ENCODE assay signal across 17 cellular contexts in genomic region chr7:85765698-85766298, GRCh38.
"Had no signal": no experiment of that assay in that cellular context is flagged by ENCODE, and none has a peak within 500 bp of the region (broad histone marks: within the 10 kb centered on the region; RNA-seq: fewer than 3 reads in every experiment).

No MANE protein-coding gene starts in this region.

- H3K27me3 ChIP-seq: body of pancreas, sigmoid colon, testis had no signal

- H3K4me3 Mint-ChIP-seq: central memory CD8-positive, alpha-beta T cell; dendritic cell treated with granulocyte-macrophage colony-stimulating factor and Interleukin-4, amounts not matched to agents 40 ng/mL and 50 ng/mL, for 4 days; naive thymus-derived CD8-positive, alpha-beta T cell; stimulated activated naive CD8-positive, alpha-beta T cell treated with anti-CD3 and anti-CD28 coated beads, Interleukin-15, amount 100 ng/mL, for 72 hours had no signal

- DNase-seq: activated CD4-positive, alpha-beta T cell treated with anti-CD3 and anti-CD28 coated beads, Interleukin-2, amount 50 U/mL, for 4 hours; activated CD4-positive, CD25-positive, alpha-beta regulatory T cell treated with anti-CD3 and anti-CD28 coated beads, Interleukin-2, amount 50 U/mL, for 72 hours; activated T-cell treated with anti-CD3 and anti-CD28 coated beads, Interleukin-2, amount 50 U/mL, for 1 hour; amniotic stem cell; body of pancreas; hypothalamus; naive thymus-derived CD8-positive, alpha-beta T cell; occipital lobe; sigmoid colon; stimulated activated CD4-positive, alpha-beta T cell treated with anti-CD3 and anti-CD28 coated beads, Interleukin-4, amount 100 ng/mL, for 24 hours; stimulated activated naive CD8-positive, alpha-beta T cell treated with anti-CD3 and anti-CD28 coated beads, Interleukin-15, amount 100 ng/mL, for 72 hours; testis had no signal

- H3K36me3 Mint-ChIP-seq: activated naive CD4-positive, alpha-beta T cell treated with anti-CD3 and anti-CD28 coated beads, Interleukin-2, amount 50 U/mL, for 72 hours; naive thymus-derived CD8-positive, alpha-beta T cell had no signal

- H3K9me3 Mint-ChIP-seq: activated naive CD4-positive, alpha-beta T cell treated with anti-CD3 and anti-CD28 coated beads, Interleukin-2, amount 50 U/mL, for 72 hours; dendritic cell treated with granulocyte-macrophage colony-stimulating factor and Interleukin-4, amounts not matched to agents 40 ng/mL and 50 ng/mL, for 4 days; stimulated activated naive CD8-positive, alpha-beta T cell treated with anti-CD3 and anti-CD28 coated beads, Interleukin-15, amount 100 ng/mL, for 72 hours had no signal

- H3K36me3 ChIP-seq: sigmoid colon had no signal

- H3K27me3 Mint-ChIP-seq: central memory CD8-positive, alpha-beta T cell; dendritic cell treated with granulocyte-macrophage colony-stimulating factor and Interleukin-4, amounts not matched to agents 40 ng/mL and 50 ng/mL, for 4 days; naive thymus-derived CD8-positive, alpha-beta T cell; stimulated activated naive CD8-positive, alpha-beta T cell treated with anti-CD3 and anti-CD28 coated beads, Interleukin-15, amount 100 ng/mL, for 72 hours had no signal

- H3K27ac Mint-ChIP-seq: activated naive CD4-positive, alpha-beta T cell treated with anti-CD3 and anti-CD28 coated beads, Interleukin-2, amount 50 U/mL, for 72 hours; dendritic cell treated with granulocyte-macrophage colony-stimulating factor and Interleukin-4, amounts not matched to agents 40 ng/mL and 50 ng/mL, for 4 days; naive thymus-derived CD8-positive, alpha-beta T cell; stimulated activated naive CD8-positive, alpha-beta T cell treated with anti-CD3 and anti-CD28 coated beads, Interleukin-15, amount 100 ng/mL, for 72 hours had no signal

- H3K9me3 ChIP-seq: body of pancreas, sigmoid colon, testis had no signal

- H3K4me1 Mint-ChIP-seq: central memory CD8-positive, alpha-beta T cell; naive thymus-derived CD8-positive, alpha-beta T cell; stimulated activated naive CD8-positive, alpha-beta T cell treated with anti-CD3 and anti-CD28 coated beads, Interleukin-15, amount 100 ng/mL, for 72 hours had no signal

- FAIRE-seq: urothelium cell line had no signal

- H3K27ac ChIP-seq: body of pancreas, sigmoid colon, testis had no signal

- H3K4me3 ChIP-seq: body of pancreas, lung, sigmoid colon, testis had no signal

- H3K4me1 ChIP-seq: body of pancreas, sigmoid colon, testis had no signal

- ATAC-seq: activated naive CD4-positive, alpha-beta T cell treated with anti-CD3 and anti-CD28 coated beads, Interleukin-2, amount 50 U/mL, for 72 hours; body of pancreas; naive thymus-derived CD8-positive, alpha-beta T cell; stimulated activated naive CD8-positive, alpha-beta T cell treated with anti-CD3 and anti-CD28 coated beads, Interleukin-15, amount 100 ng/mL, for 72 hours had no signal
